Comparison of ENCODE assay signal across 11 cellular contexts in the genomic region with DNA sequence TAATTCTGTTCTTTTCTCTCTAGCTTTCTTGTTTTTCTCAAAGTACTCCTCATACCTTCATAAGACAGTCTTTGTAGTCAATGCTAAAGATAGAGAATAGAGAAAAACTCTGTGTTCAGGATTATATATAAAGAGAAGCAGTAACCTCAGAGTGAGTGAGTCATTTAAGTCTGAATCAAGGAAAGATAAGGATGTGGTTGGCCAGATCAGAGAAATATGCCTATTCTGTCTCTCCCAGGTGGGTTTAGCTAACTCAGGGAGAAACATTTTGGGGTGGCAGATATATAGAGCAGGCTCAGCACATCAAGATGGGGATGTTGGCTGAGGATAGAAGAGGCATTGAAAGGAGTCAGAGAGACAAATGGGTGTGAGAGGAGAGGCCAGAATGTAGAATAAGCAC. TPM values are rescaled to one million over a fixed set of nuclear protein-coding genes. Genes with fewer than 3 reads are reported as not detected.
A peak's percentile ranks its signal among the peaks of the same experiment; 100 is the strongest.
DNase-seq lines count a peak whose midpoint lies in the region; ATAC-seq and TF ChIP-seq lines count a peak whose summit lies in the region.
"Had no signal": no experiment of that assay in that cellular context is flagged by ENCODE, and none has a peak within 500 bp of the region (broad histone marks: within the 10 kb centered on the region; RNA-seq: fewer than 3 reads in every experiment).

No MANE protein-coding gene starts in this region.

- intact Hi-C loops in Right ventricle myocardium superior (cut with DNase I), result no loop called here

- no peaks in the 10 kb centered on the region for H3K9me3 Mint-ChIP-seq in activated T-cell treated with anti-CD3 and anti-CD28 coated beads, Interleukin-2, amount 50 U/mL, for 72 hours
- no peaks in the 10 kb centered on the region for H3K9me3 Mint-ChIP-seq in stimulated activated naive CD8-positive, alpha-beta T cell treated with anti-CD3 and anti-CD28 coated beads, Interleukin-15, amount 100 ng/mL, for 72 hours
- H3K9me3 Mint-ChIP-seq in progenitor cell of endocrine pancreas (ENCODE audit: low read depth), result no peaks in the 10 kb centered on the region

- ATAC-seq in activated T-cell treated with anti-CD3 and anti-CD28 coated beads, Interleukin-2, amount 50 U/mL, for 72 hours (replicated peaks in 1 of 2), result peak; percentile 96 to 97
- ATAC-seq in HG02943 (IDR thresholded peaks at IDR 0.05; ENCODE audit: low read depth, unreplicated experiment) (peak; percentile 79), SK-N-SH treated with all-trans-retinoic acid at 6 μM for 48 hours (peak; percentile 33), Right ventricle myocardium superior (ENCODE audit: poor library complexity) (no peak)
- ATAC-seq in stimulated activated naive CD8-positive, alpha-beta T cell treated with anti-CD3 and anti-CD28 coated beads, Interleukin-15, amount 100 ng/mL, for 72 hours, result peak; percentile 85
- ATAC-seq: gastrocnemius medialis had no signal

- H3K27me3 Mint-ChIP-seq in activated T-cell treated with anti-CD3 and anti-CD28 coated beads, Interleukin-2, amount 50 U/mL, for 72 hours (ENCODE audit: low read depth), result no peaks in the 10 kb centered on the region
- no peaks in the 10 kb centered on the region for H3K27me3 Mint-ChIP-seq in stimulated activated naive CD8-positive, alpha-beta T cell treated with anti-CD3 and anti-CD28 coated beads, Interleukin-15, amount 100 ng/mL, for 72 hours
- H3K27me3 Mint-ChIP-seq in progenitor cell of endocrine pancreas, result no peaks in the 10 kb centered on the region

- peaks cover 2 to 4% of the 10 kb centered on the region in 2 donors for H3K36me3 Mint-ChIP-seq in activated T-cell treated with anti-CD3 and anti-CD28 coated beads, Interleukin-2, amount 50 U/mL, for 72 hours (ENCODE audit: insufficient read depth in 2 of 2)
- peaks cover 9% of the 10 kb centered on the region for H3K36me3 Mint-ChIP-seq in progenitor cell of endocrine pancreas (ENCODE audit: insufficient read depth)

- peaks cover 7% of the 10 kb centered on the region for H3K4me1 Mint-ChIP-seq in activated T-cell treated with anti-CD3 and anti-CD28 coated beads, Interleukin-2, amount 50 U/mL, for 72 hours (ENCODE audit: low read depth)
- H3K4me1 Mint-ChIP-seq in stimulated activated naive CD8-positive, alpha-beta T cell treated with anti-CD3 and anti-CD28 coated beads, Interleukin-15, amount 100 ng/mL, for 72 hours, result peaks cover 12% of the 10 kb centered on the region
- H3K4me1 Mint-ChIP-seq in progenitor cell of endocrine pancreas (ENCODE audit: low read depth), result peaks cover 3% of the 10 kb centered on the region

- peak; percentile 4 to 9 for DNase-seq in activated T-cell treated with anti-CD3 and anti-CD28 coated beads, Interleukin-2, amount 50 U/mL, for 72 hours
- DNase-seq in activated T-cell treated with anti-CD3 and anti-CD28 coated beads, Interleukin-2, amount 50 U/mL, for 1 hour, result no peak
- DNase-seq in stimulated activated naive CD8-positive, alpha-beta T cell treated with anti-CD3 and anti-CD28 coated beads, Interleukin-15, amount 100 ng/mL, for 72 hours, result no peak
- DNase-seq in Right ventricle myocardium superior, result no peak
- no peak for DNase-seq in GF-D8 (lab: John Stamatoyannopoulos, UW)
- no peak for DNase-seq in progenitor cell of endocrine pancreas (ENCODE audit: low spot score, unreplicated experiment)
- DNase-seq: gastrocnemius medialis, NCI-H524 treated with DMSO at 0.1 percent for 48 hours, testis had no signal

- no peak overlapping the region for H3K4me3 Mint-ChIP-seq in activated T-cell treated with anti-CD3 and anti-CD28 coated beads, Interleukin-2, amount 50 U/mL, for 72 hours
- no peak overlapping the region for H3K4me3 Mint-ChIP-seq in stimulated activated naive CD8-positive, alpha-beta T cell treated with anti-CD3 and anti-CD28 coated beads, Interleukin-15, amount 100 ng/mL, for 72 hours
- H3K4me3 Mint-ChIP-seq in progenitor cell of endocrine pancreas (ENCODE audit: low read depth), result no peak overlapping the region

- no peak for TF ChIP-seq CTCF in progenitor cell of endocrine pancreas (IDR thresholded peaks at IDR 0.05; ENCODE audit: unreplicated experiment)

- H3K27ac Mint-ChIP-seq in activated T-cell treated with anti-CD3 and anti-CD28 coated beads, Interleukin-2, amount 50 U/mL, for 72 hours, result no peak overlapping the region
- no peak overlapping the region for H3K27ac Mint-ChIP-seq in stimulated activated naive CD8-positive, alpha-beta T cell treated with anti-CD3 and anti-CD28 coated beads, Interleukin-15, amount 100 ng/mL, for 72 hours
- no peak overlapping the region for H3K27ac Mint-ChIP-seq in progenitor cell of endocrine pancreas

TF ChIP-seq in SK-N-SH treated with all-trans-retinoic acid at 6 μM for 48 hours, 23 proteins besides CTCF, POLR2A, EP300 and RAD21 (continues in another document):
- TF ChIP-seq, protein P1, sequence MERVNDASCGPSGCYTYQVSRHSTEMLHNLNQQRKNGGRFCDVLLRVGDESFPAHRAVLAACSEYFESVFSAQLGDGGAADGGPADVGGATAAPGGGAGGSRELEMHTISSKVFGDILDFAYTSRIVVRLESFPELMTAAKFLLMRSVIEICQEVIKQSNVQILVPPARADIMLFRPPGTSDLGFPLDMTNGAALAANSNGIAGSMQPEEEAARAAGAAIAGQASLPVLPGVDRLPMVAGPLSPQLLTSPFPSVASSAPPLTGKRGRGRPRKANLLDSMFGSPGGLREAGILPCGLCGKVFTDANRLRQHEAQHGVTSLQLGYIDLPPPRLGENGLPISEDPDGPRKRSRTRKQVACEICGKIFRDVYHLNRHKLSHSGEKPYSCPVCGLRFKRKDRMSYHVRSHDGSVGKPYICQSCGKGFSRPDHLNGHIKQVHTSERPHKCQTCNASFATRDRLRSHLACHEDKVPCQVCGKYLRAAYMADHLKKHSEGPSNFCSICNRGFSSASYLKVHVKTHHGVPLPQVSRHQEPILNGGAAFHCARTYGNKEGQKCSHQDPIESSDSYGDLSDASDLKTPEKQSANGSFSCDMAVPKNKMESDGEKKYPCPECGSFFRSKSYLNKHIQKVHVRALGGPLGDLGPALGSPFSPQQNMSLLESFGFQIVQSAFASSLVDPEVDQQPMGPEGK (CRISPR knock-in tag; IDR thresholded peaks at IDR 0.05; ENCODE audit: borderline replicate concordance), result no peak
- no peak for TF ChIP-seq ZNF70 (CRISPR knock-in tag; IDR thresholded peaks at IDR 0.05)
- TF ChIP-seq, protein P2, sequence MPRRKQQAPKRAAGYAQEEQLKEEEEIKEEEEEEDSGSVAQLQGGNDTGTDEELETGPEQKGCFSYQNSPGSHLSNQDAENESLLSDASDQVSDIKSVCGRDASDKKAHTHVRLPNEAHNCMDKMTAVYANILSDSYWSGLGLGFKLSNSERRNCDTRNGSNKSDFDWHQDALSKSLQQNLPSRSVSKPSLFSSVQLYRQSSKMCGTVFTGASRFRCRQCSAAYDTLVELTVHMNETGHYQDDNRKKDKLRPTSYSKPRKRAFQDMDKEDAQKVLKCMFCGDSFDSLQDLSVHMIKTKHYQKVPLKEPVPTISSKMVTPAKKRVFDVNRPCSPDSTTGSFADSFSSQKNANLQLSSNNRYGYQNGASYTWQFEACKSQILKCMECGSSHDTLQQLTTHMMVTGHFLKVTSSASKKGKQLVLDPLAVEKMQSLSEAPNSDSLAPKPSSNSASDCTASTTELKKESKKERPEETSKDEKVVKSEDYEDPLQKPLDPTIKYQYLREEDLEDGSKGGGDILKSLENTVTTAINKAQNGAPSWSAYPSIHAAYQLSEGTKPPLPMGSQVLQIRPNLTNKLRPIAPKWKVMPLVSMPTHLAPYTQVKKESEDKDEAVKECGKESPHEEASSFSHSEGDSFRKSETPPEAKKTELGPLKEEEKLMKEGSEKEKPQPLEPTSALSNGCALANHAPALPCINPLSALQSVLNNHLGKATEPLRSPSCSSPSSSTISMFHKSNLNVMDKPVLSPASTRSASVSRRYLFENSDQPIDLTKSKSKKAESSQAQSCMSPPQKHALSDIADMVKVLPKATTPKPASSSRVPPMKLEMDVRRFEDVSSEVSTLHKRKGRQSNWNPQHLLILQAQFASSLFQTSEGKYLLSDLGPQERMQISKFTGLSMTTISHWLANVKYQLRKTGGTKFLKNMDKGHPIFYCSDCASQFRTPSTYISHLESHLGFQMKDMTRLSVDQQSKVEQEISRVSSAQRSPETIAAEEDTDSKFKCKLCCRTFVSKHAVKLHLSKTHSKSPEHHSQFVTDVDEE (CRISPR knock-in tag; IDR thresholded peaks at IDR 0.05), result no peak
- TF ChIP-seq, protein P3, sequence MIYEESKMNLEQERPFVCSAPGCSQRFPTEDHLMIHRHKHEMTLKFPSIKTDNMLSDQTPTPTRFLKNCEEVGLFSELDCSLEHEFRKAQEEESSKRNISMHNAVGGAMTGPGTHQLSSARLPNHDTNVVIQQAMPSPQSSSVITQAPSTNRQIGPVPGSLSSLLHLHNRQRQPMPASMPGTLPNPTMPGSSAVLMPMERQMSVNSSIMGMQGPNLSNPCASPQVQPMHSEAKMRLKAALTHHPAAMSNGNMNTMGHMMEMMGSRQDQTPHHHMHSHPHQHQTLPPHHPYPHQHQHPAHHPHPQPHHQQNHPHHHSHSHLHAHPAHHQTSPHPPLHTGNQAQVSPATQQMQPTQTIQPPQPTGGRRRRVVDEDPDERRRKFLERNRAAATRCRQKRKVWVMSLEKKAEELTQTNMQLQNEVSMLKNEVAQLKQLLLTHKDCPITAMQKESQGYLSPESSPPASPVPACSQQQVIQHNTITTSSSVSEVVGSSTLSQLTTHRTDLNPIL (CRISPR knock-in tag; IDR thresholded peaks at IDR 0.05; ENCODE audit: low read depth), result no peak
- no peak for TF ChIP-seq SNAI2 (CRISPR knock-in tag; IDR thresholded peaks at IDR 0.05)
- TF ChIP-seq ISL1 (CRISPR knock-in tag; IDR thresholded peaks at IDR 0.05), result no peak
- TF ChIP-seq, protein P4, sequence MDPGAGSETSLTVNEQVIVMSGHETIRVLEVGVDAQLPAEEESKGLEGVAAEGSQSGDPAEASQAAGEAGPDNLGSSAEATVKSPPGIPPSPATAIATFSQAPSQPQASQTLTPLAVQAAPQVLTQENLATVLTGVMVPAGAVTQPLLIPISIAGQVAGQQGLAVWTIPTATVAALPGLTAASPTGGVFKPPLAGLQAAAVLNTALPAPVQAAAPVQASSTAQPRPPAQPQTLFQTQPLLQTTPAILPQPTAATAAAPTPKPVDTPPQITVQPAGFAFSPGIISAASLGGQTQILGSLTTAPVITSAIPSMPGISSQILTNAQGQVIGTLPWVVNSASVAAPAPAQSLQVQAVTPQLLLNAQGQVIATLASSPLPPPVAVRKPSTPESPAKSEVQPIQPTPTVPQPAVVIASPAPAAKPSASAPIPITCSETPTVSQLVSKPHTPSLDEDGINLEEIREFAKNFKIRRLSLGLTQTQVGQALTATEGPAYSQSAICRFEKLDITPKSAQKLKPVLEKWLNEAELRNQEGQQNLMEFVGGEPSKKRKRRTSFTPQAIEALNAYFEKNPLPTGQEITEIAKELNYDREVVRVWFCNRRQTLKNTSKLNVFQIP (CRISPR knock-in tag; IDR thresholded peaks at IDR 0.05; ENCODE audit: borderline replicate concordance, low read depth), result no peak
- no peak for TF ChIP-seq ZFP3 (CRISPR knock-in tag; IDR thresholded peaks at IDR 0.05)

RNA-seq across cellular contexts. Expression of a gene that starts 31.4 kb away (rescaled TPM):
- total RNA-seq in activated T-cell treated with anti-CD3 and anti-CD28 coated beads, Interleukin-2, amount 50 U/mL, for 72 hours, result 10 to 100 TPM; 15.9 to 24.1 TPM
- 12.2 TPM for total RNA-seq in Right ventricle myocardium superior
- 28.3 and 31.2 TPM in 2 replicates for total RNA-seq in progenitor cell of endocrine pancreas

RNA-seq across cellular contexts. Expression of a gene that starts 31.6 kb away (rescaled TPM):
- total RNA-seq in activated T-cell treated with anti-CD3 and anti-CD28 coated beads, Interleukin-2, amount 50 U/mL, for 72 hours, result 10 to 100 TPM; 25.9 to 26.9 TPM
- 17.9 TPM for total RNA-seq in Right ventricle myocardium superior
- 24.9 and 26.4 TPM in 2 replicates for total RNA-seq in progenitor cell of endocrine pancreas

Comparison
In these comparisons a context has a peak if more than half of its experiments do, and no peak if none do; other contexts are left out.
1. DNase-seq: peak in activated T-cell treated with anti-CD3 and anti-CD28 coated beads, Interleukin-2, amount 50 U/mL, for 72 hours (2 of 2); none in activated T-cell treated with anti-CD3 and anti-CD28 coated beads, Interleukin-2, amount 50 U/mL, for 1 hour (single experiment), stimulated activated naive CD8-positive, alpha-beta T cell treated with anti-CD3 and anti-CD28 coated beads, Interleukin-15, amount 100 ng/mL, for 72 hours (0 of 2), Right ventricle myocardium superior (single experiment), GF-D8 (single experiment) and progenitor cell of endocrine pancreas (single experiment).